10 cellular contexts compared by ENCODE assay signal in genomic region chr5:88677943-88678779, GRCh38.
DNase-seq lines count a peak whose midpoint lies in the region; ATAC-seq and TF ChIP-seq lines count a peak whose summit lies in the region.
"Had no signal": no experiment of that assay in that cellular context is flagged by ENCODE, and none has a peak within 500 bp of the region (broad histone marks: within the 10 kb centered on the region; RNA-seq: fewer than 3 reads in every experiment).

No MANE protein-coding gene starts in this region.

- H3K27me3 ChIP-seq in HUES64 (ENCODE audit: insufficient read depth, low read length) (peaks cover 99% of the 10 kb centered on the region), iPS-20b (ENCODE audit: insufficient read depth, low read length) (peaks cover 100% of the 10 kb centered on the region)

- 1% methylated on average over 41 of the region's 56 CpGs for WGBS in HUES64

- POLR2A ChIA-PET in activated naive CD8-positive, alpha-beta T cell treated with anti-CD3 and anti-CD28 coated beads, Interleukin-2, amount 10 ng/mL, durations not matched to agents 7 days and 5 days (lab: Charles Lee), result no interaction called here

- H3K27ac Mint-ChIP-seq in activated naive CD8-positive, alpha-beta T cell treated with anti-CD3 and anti-CD28 coated beads, Interleukin-2, amount 10 ng/mL, durations not matched to agents 7 days and 5 days, result peak overlapping the region; percentile 30
- H3K27ac Mint-ChIP-seq in HFFc6, result no peak overlapping the region

- H3K4me3 ChIP-seq in HUES64 (ENCODE audit: low read length), result peak overlapping the region; percentile 37
- peak overlapping the region; percentile 53; the same call in 1 of the 2 replicates for H3K4me3 ChIP-seq in iPS-20b (ENCODE audit: low read length)
- H3K4me3 ChIP-seq: upper lobe of right lung had no signal

- H3K4me1 ChIP-seq in HUES64 (ENCODE audit: insufficient read depth, low read length), result peaks cover 26% of the 10 kb centered on the region
- peaks cover 21% of the 10 kb centered on the region; the same call in 1 of the 2 replicates for H3K4me1 ChIP-seq in iPS-20b (ENCODE audit: insufficient read depth, low read length)

- DNase-seq in COLO668 (lab: John Stamatoyannopoulos, UW; ENCODE audit: unreplicated experiment) (peak; percentile 58), NCI-H187 treated with DMSO at 0.1 percent for 48 hours (lab: John Stamatoyannopoulos, UW) (no peak), middle frontal gyrus (ENCODE audit: extremely low spot score, low spot score) (no peak), HFFc6 (no peak)
- no peak for DNase-seq in activated naive CD8-positive, alpha-beta T cell treated with anti-CD3 and anti-CD28 coated beads, Interleukin-2, amount 10 ng/mL, durations not matched to agents 7 days and 5 days
- DNase-seq: upper lobe of right lung had no signal

- no peak for TF ChIP-seq CTCF in HFFc6 (IDR thresholded peaks at IDR 0.05)

- H3K36me3 Mint-ChIP-seq in activated naive CD8-positive, alpha-beta T cell treated with anti-CD3 and anti-CD28 coated beads, Interleukin-2, amount 10 ng/mL, durations not matched to agents 7 days and 5 days, result peaks cover 3% of the 10 kb centered on the region
- no peaks in the 10 kb centered on the region for H3K36me3 Mint-ChIP-seq in HFFc6 (ENCODE audit: low read depth)

- no peak overlapping the region for H3K27ac ChIP-seq in HUES64 (ENCODE audit: low read depth, low read length)
- no peak overlapping the region for H3K27ac ChIP-seq in iPS-20b (ENCODE audit: low read length)
- H3K27ac ChIP-seq: epithelial cell of prostate, upper lobe of right lung had no signal

- H3K9ac ChIP-seq in HUES64 (ENCODE audit: low read depth, low read length) (no peak overlapping the region), iPS-20b (ENCODE audit: low read depth, low read length) (no peak overlapping the region)

- H3K4me3 Mint-ChIP-seq in activated naive CD8-positive, alpha-beta T cell treated with anti-CD3 and anti-CD28 coated beads, Interleukin-2, amount 10 ng/mL, durations not matched to agents 7 days and 5 days, result no peak overlapping the region
- no peak overlapping the region for H3K4me3 Mint-ChIP-seq in HFFc6

- H3K36me3 ChIP-seq in HUES64 (ENCODE audit: insufficient read depth, low read length) (no peaks in the 10 kb centered on the region), iPS-20b (ENCODE audit: insufficient read depth, low read depth, low read length) (no peaks in the 10 kb centered on the region)
- H3K36me3 ChIP-seq: upper lobe of right lung had no signal

- no peak for ATAC-seq in activated naive CD8-positive, alpha-beta T cell treated with anti-CD3 and anti-CD28 coated beads, Interleukin-2, amount 10 ng/mL, durations not matched to agents 7 days and 5 days (ENCODE audit: low read depth)
- ATAC-seq in GM21390 (IDR thresholded peaks at IDR 0.05; ENCODE audit: unreplicated experiment), result no peak
- ATAC-seq: upper lobe of right lung had no signal

- H3K9me3 Mint-ChIP-seq in activated naive CD8-positive, alpha-beta T cell treated with anti-CD3 and anti-CD28 coated beads, Interleukin-2, amount 10 ng/mL, durations not matched to agents 7 days and 5 days, result peaks cover 2% of the 10 kb centered on the region
- no peaks in the 10 kb centered on the region for H3K9me3 Mint-ChIP-seq in HFFc6

- peaks cover 86% of the 10 kb centered on the region for H3K27me3 Mint-ChIP-seq in activated naive CD8-positive, alpha-beta T cell treated with anti-CD3 and anti-CD28 coated beads, Interleukin-2, amount 10 ng/mL, durations not matched to agents 7 days and 5 days
- peaks cover 76% of the 10 kb centered on the region for H3K27me3 Mint-ChIP-seq in HFFc6 (ENCODE audit: insufficient read depth)

- no peaks in the 10 kb centered on the region for H3K9me3 ChIP-seq in HUES64 (ENCODE audit: insufficient read depth, low read depth, low read length)
- 0 out of 2 replicates have a peak, but pooled peaks cover 5% of the 10 kb centered on the region for H3K9me3 ChIP-seq in iPS-20b (ENCODE audit: insufficient read depth, low read depth, low read length)
- H3K9me3 ChIP-seq: upper lobe of right lung had no signal

- H3K4me1 Mint-ChIP-seq in activated naive CD8-positive, alpha-beta T cell treated with anti-CD3 and anti-CD28 coated beads, Interleukin-2, amount 10 ng/mL, durations not matched to agents 7 days and 5 days, result peaks cover 27% of the 10 kb centered on the region
- H3K4me1 Mint-ChIP-seq in HFFc6 (ENCODE audit: low read depth), result peaks cover 19% of the 10 kb centered on the region
